In the genomic region with DNA sequence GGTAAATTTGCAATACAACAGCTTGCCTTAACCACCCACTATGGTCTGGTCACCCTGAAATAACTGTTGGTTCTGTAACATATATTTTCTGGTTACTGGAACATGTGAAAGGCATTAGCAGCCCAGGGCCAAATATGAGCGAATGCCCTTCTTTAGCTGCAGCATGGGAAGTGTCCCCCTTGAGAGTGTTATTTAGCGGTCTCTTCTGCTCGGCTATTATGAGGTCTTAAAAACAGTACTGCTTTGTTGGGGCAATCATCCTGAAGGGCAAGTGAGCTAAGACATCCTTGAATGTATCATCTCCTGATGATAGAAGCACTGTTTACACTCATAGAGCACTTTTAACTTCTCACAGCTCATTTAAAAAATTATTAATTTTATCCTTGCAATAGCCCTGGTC, we compare ENCODE assay signal across 22 cellular contexts.
"Had no signal": no experiment of that assay in that cellular context is flagged by ENCODE, and none has a peak within 500 bp of the region (broad histone marks: within the 10 kb centered on the region; RNA-seq: fewer than 3 reads in every experiment).

No MANE protein-coding gene starts in this region.

- H3K36me3 ChIP-seq: colonic mucosa, gastrocnemius medialis, heart right ventricle, left lung, lower lobe of right lung had no signal

- FAIRE-seq: endometrium, islet of Langerhans, keratinocyte had no signal

- H3K27me3 ChIP-seq: colonic mucosa, foreskin keratinocyte, gastrocnemius medialis, left lung had no signal

- DNase-seq: colonic mucosa; cortex of kidney; effector CD8-positive, alpha-beta T cell; effector memory CD8-positive, alpha-beta T cell; endodermal cell; erythroblast; foreskin keratinocyte; gastrocnemius medialis; glutamatergic neuron; head of caudate nucleus; heart right ventricle; hippocampal formation; left cardiac atrium; left lung; left ventricle myocardium superior; lower lobe of right lung; mesenchymal stem cell had no signal

- H3K4me3 ChIP-seq: colonic mucosa, gastrocnemius medialis, heart right ventricle, left lung, lower lobe of right lung had no signal

- H3K27ac ChIP-seq: colonic mucosa, epithelial cell of prostate, foreskin keratinocyte, gastrocnemius medialis, heart right ventricle, left lung, lower lobe of right lung had no signal

- H3K4me1 ChIP-seq: colonic mucosa, foreskin keratinocyte, heart right ventricle, left lung, lower lobe of right lung had no signal

- ATAC-seq: effector memory CD8-positive, alpha-beta T cell; esophagus mucosa; foreskin keratinocyte; gastrocnemius medialis; heart right ventricle; left cardiac atrium; left lung; left ventricle myocardium superior; lower lobe of right lung had no signal

- H3K9me3 ChIP-seq: colonic mucosa, gastrocnemius medialis, left lung, lower lobe of right lung had no signal
